25 cellular contexts compared by ENCODE assay signal in genomic region chr7:27343804-27344203, GRCh38.
"Had no signal": no experiment of that assay in that cellular context is flagged by ENCODE, and none has a peak within 500 bp of the region (broad histone marks: within the 10 kb centered on the region; RNA-seq: fewer than 3 reads in every experiment).

No MANE protein-coding gene starts in this region.

- H3K4me1 Mint-ChIP-seq: immature natural killer cell had no signal

- ATAC-seq: foreskin keratinocyte, gastroesophageal sphincter, heart left ventricle, left lung, left ventricle myocardium superior, lower lobe of right lung, mucosa of descending colon had no signal

- H3K4me3 Mint-ChIP-seq: immature natural killer cell, mesothelial cell of epicardium, naive B cell had no signal

- H3K36me3 Mint-ChIP-seq: immature natural killer cell, mesothelial cell of epicardium, naive B cell had no signal

- H3K27ac ChIP-seq: coronary artery, dorsolateral prefrontal cortex, esophagus muscularis mucosa, foreskin keratinocyte, gastroesophageal sphincter, heart left ventricle, hepatocyte, left lung, lower lobe of right lung had no signal

- H3K27ac Mint-ChIP-seq: immature natural killer cell had no signal

- H3K9me3 Mint-ChIP-seq: immature natural killer cell, mesothelial cell of epicardium had no signal

- FAIRE-seq: colon, endothelial cell of umbilical vein, frontal cortex, kidney had no signal

- DNase-seq: dermis blood vessel endothelial cell; dorsolateral prefrontal cortex; effector CD4-positive, alpha-beta T cell; effector memory CD4-positive, alpha-beta T cell; foreskin keratinocyte; heart left ventricle; hypothalamus; immature natural killer cell; islet precursor cell; kidney; kidney glomerular epithelial cell; left lung; left ventricle myocardium superior; lower lobe of right lung; mesenchymal stem cell; mucosa of descending colon; naive B cell had no signal
